8 cellular contexts compared by ENCODE assay signal in genomic region chr13:42594577-42595571, GRCh38. TPM values are rescaled to one million over a fixed set of nuclear protein-coding genes. Genes with fewer than 3 reads are reported as not detected.
DNase-seq lines count a peak whose midpoint lies in the region; ATAC-seq and TF ChIP-seq lines count a peak whose summit lies in the region.

No MANE protein-coding gene starts in this region.

- DNase-seq in ELF-1 (ENCODE audit: low read depth, low spot score) = peak; percentile 61
- DNase-seq in NCI-H82 treated with DMSO at 0.1 percent for 48 hours (lab: John Stamatoyannopoulos, UW; ENCODE audit: unreplicated experiment) = peak; percentile 68
- DNase-seq in activated CD8-positive, alpha-beta memory T cell treated with anti-CD3 and anti-CD28 coated beads, Interleukin-2, amount 50 U/mL, for 4 hours = peak; percentile 44
- peak; percentile 33 to 64 for DNase-seq in erythroblast (lab: John Stamatoyannopoulos, UW)
- DNase-seq in naive B cell = peak; percentile 22
- peak; percentile 92 for DNase-seq in superior temporal gyrus (ENCODE audit: extremely low spot score)

- TF ChIP-seq POLR2A in erythroblast (IDR thresholded peaks at IDR 0.05; ENCODE audit: low read length) = no peak

- peaks cover 13 to 30% (median 26%) of the 10 kb centered on the region in 3 donors for H3K27me3 Mint-ChIP-seq in naive B cell

- no peaks in the 10 kb centered on the region for H3K4me1 Mint-ChIP-seq in naive B cell

- no peaks in the 10 kb centered on the region for H3K9me3 Mint-ChIP-seq in naive B cell

- H3K4me3 Mint-ChIP-seq in naive B cell = no peak overlapping the region

- H3K27ac Mint-ChIP-seq in naive B cell = peak overlapping the region in 1 of 6 donors; percentile 38

- ATAC-seq in HG03378 (IDR thresholded peaks at IDR 0.05; ENCODE audit: unreplicated experiment) (peak; percentile 60), naive B cell (ENCODE audit: low read depth in 2 of 2) (peak; percentile 34 to 52), GM21717 (IDR thresholded peaks at IDR 0.05; ENCODE audit: unreplicated experiment) (no peak)

- no peaks in the 10 kb centered on the region for H3K36me3 Mint-ChIP-seq in naive B cell

RNA-seq across cellular contexts. Expression of gene TNFSF11, which starts 20.9 kb away (rescaled TPM):
- not detected for polyA plus RNA-seq in naive B cell (ENCODE audit: low read depth in 6 of 6)

Comparison
In these comparisons a context has a peak if more than half of its experiments do, and no peak if none do; other contexts are left out.
1. DNase-seq: peak in every context shown above with its lines; median percentile 92 in superior temporal gyrus; 68 in NCI-H82 treated with DMSO at 0.1 percent for 48 hours; 61 in ELF-1; 48 in erythroblast; 44 in activated CD8-positive, alpha-beta memory T cell treated with anti-CD3 and anti-CD28 coated beads, Interleukin-2, amount 50 U/mL, for 4 hours; 22 in naive B cell.